In genomic region chr1:227870375-227870774, GRCh38 we compare ENCODE assay signal across 15 cellular contexts. TPM values are rescaled to one million over a fixed set of nuclear protein-coding genes. Genes with fewer than 3 reads are reported as not detected.
DNase-seq lines count a peak whose midpoint lies in the region; ATAC-seq and TF ChIP-seq lines count a peak whose summit lies in the region.
"Had no signal": no experiment of that assay in that cellular context is flagged by ENCODE, and none has a peak within 500 bp of the region (broad histone marks: within the 10 kb centered on the region; RNA-seq: fewer than 3 reads in every experiment).

No MANE protein-coding gene starts in this region.

- POLR2A ChIA-PET in activated CD8-positive, alpha-beta T cell treated with anti-CD3 and anti-CD28 coated beads, Interleukin-2, amount 10 ng/mL, durations not matched to agents 7 days and 5 days (lab: Charles Lee): interaction anchor here (1.1 kb wide), 1 partner anchor 111 kb away, joined by 4 read pairs; no protein-coding TSS in a partner anchor
- POLR2A ChIA-PET in activated CD8-positive, alpha-beta T cell treated with anti-CD3 and anti-CD28 coated beads for 36 hours (lab: Charles Lee): no interaction called here

- no peak overlapping the region for H3K27ac Mint-ChIP-seq in activated CD8-positive, alpha-beta T cell treated with anti-CD3 and anti-CD28 coated beads, Interleukin-2, amount 10 ng/mL, durations not matched to agents 7 days and 5 days
- H3K27ac Mint-ChIP-seq in activated CD8-positive, alpha-beta T cell treated with anti-CD3 and anti-CD28 coated beads for 36 hours: no peak overlapping the region
- H3K27ac Mint-ChIP-seq in CD4-positive, CD25-positive, alpha-beta regulatory T cell: peak overlapping the region; percentile 32 to 86 (median 70)
- peak overlapping the region in 1 of 2 donors; percentile 65 for H3K27ac Mint-ChIP-seq in effector memory CD8-positive, alpha-beta T cell
- H3K27ac Mint-ChIP-seq: H9 had no signal

- CTCF ChIA-PET in activated CD8-positive, alpha-beta T cell treated with anti-CD3 and anti-CD28 coated beads, Interleukin-2, amount 10 ng/mL, durations not matched to agents 7 days and 5 days (lab: Charles Lee): no interaction called here
- CTCF ChIA-PET in activated CD8-positive, alpha-beta T cell treated with anti-CD3 and anti-CD28 coated beads for 36 hours (lab: Charles Lee): interaction anchor here (2.0 kb wide), 1 partner anchor 83 kb away, joined by 5 read pairs; no protein-coding TSS in a partner anchor

- H3K36me3 ChIP-seq in CD4-positive, CD25-positive, alpha-beta regulatory T cell (ENCODE audit: control insufficient read depth, insufficient read depth, low read length): no peaks in the 10 kb centered on the region

- no peak overlapping the region for H3K27ac ChIP-seq in CD4-positive, CD25-positive, alpha-beta regulatory T cell (ENCODE audit: insufficient read depth, low read length, poor library complexity, severe bottlenecking)

- no peak for DNase-seq in activated CD8-positive, alpha-beta T cell treated with anti-CD3 and anti-CD28 coated beads, Interleukin-2, amount 10 ng/mL, durations not matched to agents 7 days and 5 days
- no peak for DNase-seq in activated CD8-positive, alpha-beta T cell treated with anti-CD3 and anti-CD28 coated beads for 36 hours
- no peak for DNase-seq in CD4-positive, CD25-positive, alpha-beta regulatory T cell
- peak; percentile 6 for DNase-seq in Jurkat, Clone E6-1 (ENCODE audit: low read depth, low spot score)
- no peak for DNase-seq in effector memory CD8-positive, alpha-beta T cell
- DNase-seq in SKM-1 (lab: John Stamatoyannopoulos, UW; ENCODE audit: unreplicated experiment): no peak
- no peak for DNase-seq in DMS114 treated with DMSO at 0.1 percent for 48 hours (lab: John Stamatoyannopoulos, UW; ENCODE audit: unreplicated experiment)
- no peak for DNase-seq in NCI-H2029 treated with DMSO at 0.1 percent for 48 hours (lab: John Stamatoyannopoulos, UW)
- DNase-seq: H9; NCI-H187; NCI-H526 treated with DMSO at 0.1 percent for 48 hours; NK-92 treated with Interleukin-12 subunit alpha and Interleukin-12 subunit beta, amount 100 ng/mL, for 24 hours; OCI-M1; SIG-M5 had no signal

- H3K4me1 Mint-ChIP-seq in activated CD8-positive, alpha-beta T cell treated with anti-CD3 and anti-CD28 coated beads, Interleukin-2, amount 10 ng/mL, durations not matched to agents 7 days and 5 days (ENCODE audit: low read depth): peaks cover 28% of the 10 kb centered on the region
- H3K4me1 Mint-ChIP-seq in activated CD8-positive, alpha-beta T cell treated with anti-CD3 and anti-CD28 coated beads for 36 hours (ENCODE audit: low read depth): peaks cover 30% of the 10 kb centered on the region
- peaks cover 10 to 50% (median 20%) of the 10 kb centered on the region in 4 donors for H3K4me1 Mint-ChIP-seq in CD4-positive, CD25-positive, alpha-beta regulatory T cell
- H3K4me1 Mint-ChIP-seq in effector memory CD8-positive, alpha-beta T cell (ENCODE audit: low read depth in 2 of 2): peaks cover 22% of the 10 kb centered on the region in 2 donors

- H3K4me3 ChIP-seq in CD4-positive, CD25-positive, alpha-beta regulatory T cell (ENCODE audit: low read depth, low read length): peak overlapping the region; percentile 52
- no peak overlapping the region for H3K4me3 ChIP-seq in Jurkat, Clone E6-1 (ENCODE audit: low read length)

- no peaks in the 10 kb centered on the region for H3K9me3 ChIP-seq in CD4-positive, CD25-positive, alpha-beta regulatory T cell (ENCODE audit: control insufficient read depth in 2 of 2, low read length in 2 of 2)

- H3K27me3 Mint-ChIP-seq in activated CD8-positive, alpha-beta T cell treated with anti-CD3 and anti-CD28 coated beads, Interleukin-2, amount 10 ng/mL, durations not matched to agents 7 days and 5 days (ENCODE audit: low read depth): peaks cover 19% of the 10 kb centered on the region
- H3K27me3 Mint-ChIP-seq in activated CD8-positive, alpha-beta T cell treated with anti-CD3 and anti-CD28 coated beads for 36 hours: no peaks in the 10 kb centered on the region
- H3K27me3 Mint-ChIP-seq in CD4-positive, CD25-positive, alpha-beta regulatory T cell: peaks cover 15% of the 10 kb centered on the region
- peaks cover 20 to 23% of the 10 kb centered on the region in 2 donors for H3K27me3 Mint-ChIP-seq in effector memory CD8-positive, alpha-beta T cell

- no peak for TF ChIP-seq CTCF in activated CD8-positive, alpha-beta T cell treated with anti-CD3 and anti-CD28 coated beads for 36 hours (IDR thresholded peaks at IDR 0.05)

- ATAC-seq in activated CD8-positive, alpha-beta T cell treated with anti-CD3 and anti-CD28 coated beads, Interleukin-2, amount 10 ng/mL, durations not matched to agents 7 days and 5 days: no peak
- no peak for ATAC-seq in activated CD8-positive, alpha-beta T cell treated with anti-CD3 and anti-CD28 coated beads for 36 hours
- ATAC-seq in CD4-positive, CD25-positive, alpha-beta regulatory T cell (ENCODE audit: low read depth in 2 of 2): no peak
- no peak for ATAC-seq in effector memory CD8-positive, alpha-beta T cell (replicated peaks)

- H3K36me3 Mint-ChIP-seq in activated CD8-positive, alpha-beta T cell treated with anti-CD3 and anti-CD28 coated beads, Interleukin-2, amount 10 ng/mL, durations not matched to agents 7 days and 5 days (ENCODE audit: low read depth): peaks cover 3% of the 10 kb centered on the region
- no peaks in the 10 kb centered on the region for H3K36me3 Mint-ChIP-seq in activated CD8-positive, alpha-beta T cell treated with anti-CD3 and anti-CD28 coated beads for 36 hours (ENCODE audit: low read depth)
- H3K36me3 Mint-ChIP-seq in CD4-positive, CD25-positive, alpha-beta regulatory T cell: peaks cover 6% of the 10 kb centered on the region
- H3K36me3 Mint-ChIP-seq in effector memory CD8-positive, alpha-beta T cell (ENCODE audit: insufficient read depth): no peaks in the 10 kb centered on the region

- peaks cover 30% of the 10 kb centered on the region for H3K4me1 ChIP-seq in CD4-positive, CD25-positive, alpha-beta regulatory T cell (ENCODE audit: control insufficient read depth, insufficient read depth, low read length, poor library complexity, severe bottlenecking)

- peak overlapping the region; percentile 5 for H3K4me3 Mint-ChIP-seq in activated CD8-positive, alpha-beta T cell treated with anti-CD3 and anti-CD28 coated beads, Interleukin-2, amount 10 ng/mL, durations not matched to agents 7 days and 5 days
- no peak overlapping the region for H3K4me3 Mint-ChIP-seq in activated CD8-positive, alpha-beta T cell treated with anti-CD3 and anti-CD28 coated beads for 36 hours
- H3K4me3 Mint-ChIP-seq in CD4-positive, CD25-positive, alpha-beta regulatory T cell: peak overlapping the region; percentile 22 to 85 (median 64)
- H3K4me3 Mint-ChIP-seq in effector memory CD8-positive, alpha-beta T cell: peak overlapping the region; percentile 67 to 73
- H3K4me3 Mint-ChIP-seq: H9 had no signal

- no peaks in the 10 kb centered on the region for H3K27me3 ChIP-seq in CD4-positive, CD25-positive, alpha-beta regulatory T cell (ENCODE audit: control insufficient read depth, insufficient read depth, low read length)

- intact Hi-C loops in activated CD8-positive, alpha-beta T cell treated with anti-CD3 and anti-CD28 coated beads for 36 hours (cut with micrococcal nuclease): no loop called here

- H3K9me3 Mint-ChIP-seq in activated CD8-positive, alpha-beta T cell treated with anti-CD3 and anti-CD28 coated beads, Interleukin-2, amount 10 ng/mL, durations not matched to agents 7 days and 5 days (ENCODE audit: insufficient read depth): peaks cover 5% of the 10 kb centered on the region
- peaks cover 8% of the 10 kb centered on the region for H3K9me3 Mint-ChIP-seq in activated CD8-positive, alpha-beta T cell treated with anti-CD3 and anti-CD28 coated beads for 36 hours
- peaks cover 0 to 10% (median 2%) of the 10 kb centered on the region in 7 donors for H3K9me3 Mint-ChIP-seq in CD4-positive, CD25-positive, alpha-beta regulatory T cell
- no peaks in the 10 kb centered on the region for H3K9me3 Mint-ChIP-seq in effector memory CD8-positive, alpha-beta T cell

RNA-seq across cellular contexts. Expression of gene PRSS38, which starts 54.9 kb away (rescaled TPM):
- not detected for total RNA-seq in activated CD8-positive, alpha-beta T cell treated with anti-CD3 and anti-CD28 coated beads, Interleukin-2, amount 10 ng/mL, durations not matched to agents 7 days and 5 days
- total RNA-seq in activated CD8-positive, alpha-beta T cell treated with anti-CD3 and anti-CD28 coated beads for 36 hours: not detected
- total RNA-seq in CD4-positive, CD25-positive, alpha-beta regulatory T cell: not detected
- not detected for polyA plus RNA-seq in CD4-positive, CD25-positive, alpha-beta regulatory T cell
- not detected for polyA plus RNA-seq in Jurkat, Clone E6-1 (2012; ENCODE audit: insufficient read depth, insufficient read length)
- total RNA-seq: H9, RPMI7951 had no signal

Comparison
In these comparisons a context has a peak if more than half of its experiments do, and no peak if none do; other contexts are left out.
1. H3K27ac Mint-ChIP-seq: peak in CD4-positive, CD25-positive, alpha-beta regulatory T cell (3 of 3); none in activated CD8-positive, alpha-beta T cell treated with anti-CD3 and anti-CD28 coated beads, Interleukin-2, amount 10 ng/mL, durations not matched to agents 7 days and 5 days (single experiment) and activated CD8-positive, alpha-beta T cell treated with anti-CD3 and anti-CD28 coated beads for 36 hours (single experiment).